In the genomic region with DNA sequence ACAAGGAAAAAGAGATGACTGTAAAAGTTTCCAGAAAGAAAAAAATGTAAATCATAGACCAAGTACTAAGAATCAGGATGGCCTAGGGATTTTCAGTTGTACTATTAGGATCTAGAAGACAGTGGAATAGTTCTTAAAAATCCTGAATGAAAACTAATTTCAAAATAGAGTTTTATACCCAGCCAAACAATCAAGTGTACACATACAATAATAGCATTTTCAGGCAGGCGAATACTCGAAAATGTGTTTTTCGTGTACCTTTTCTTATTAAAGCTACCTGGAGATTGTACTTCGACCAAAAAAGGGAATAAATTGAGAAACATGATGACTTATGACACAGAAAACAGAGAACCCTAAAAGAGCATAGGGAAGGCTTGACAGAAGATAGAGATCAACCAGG, we compare ENCODE assay signal across 28 cellular contexts.
"Had no signal": no experiment of that assay in that cellular context is flagged by ENCODE, and none has a peak within 500 bp of the region (broad histone marks: within the 10 kb centered on the region; RNA-seq: fewer than 3 reads in every experiment).

No MANE protein-coding gene starts in this region.

- DNase-seq: stimulated activated CD4-positive, alpha-beta T cell treated with anti-CD3 and anti-CD28 coated beads, Interleukin-2, amount 100 ng/mL, for 24 hours; stimulated activated CD4-positive, alpha-beta T cell treated with anti-CD3 and anti-CD28 coated beads, Interleukin-2, amount 100 ng/mL, for 48 hours; stimulated activated CD4-positive, alpha-beta T cell treated with anti-CD3 and anti-CD28 coated beads, Interleukin-4, amount 100 ng/mL, for 1 hour; stimulated activated CD4-positive, alpha-beta T cell treated with anti-CD3 and anti-CD28 coated beads, Interleukin-4, amount 100 ng/mL, for 24 hours; stimulated activated CD4-positive, alpha-beta T cell treated with anti-CD3 and anti-CD28 coated beads, Interleukin-4, amount 100 ng/mL, for 4 hours; stimulated activated CD8-positive, alpha-beta memory T cell treated with anti-CD3 and anti-CD28 coated beads, Interleukin-4, amount 100 ng/mL, for 48 hours; stimulated activated naive CD4-positive, alpha-beta T cell; stimulated activated naive CD4-positive, alpha-beta T cell treated with Interleukin-2 at 50 U/mL for 16 hours; stimulated activated naive CD8-positive, alpha-beta T cell treated with anti-CD3 and anti-CD28 coated beads, Interleukin-15, amount 100 ng/mL, for 72 hours; stimulated activated naive CD8-positive, alpha-beta T cell treated with anti-CD3 and anti-CD28 coated beads, Interleukin-15, Interleukin-2, amounts not matched to agents 100 U/mL and 50 U/mL, for 24 hours; stomach; substantia nigra; testis; thyroid gland; tibial artery; transverse colon; trophoblast cell; upper lobe of left lung; upper lobe of right lung; uterus had no signal

- H3K27ac ChIP-seq: stomach, suprapubic skin, testis, thoracic aorta, thyroid gland, tibial artery, tibial nerve, transverse colon, upper lobe of left lung, upper lobe of right lung, uterus, vagina had no signal

- H3K4me1 Mint-ChIP-seq: stimulated activated effector memory CD8-positive, alpha-beta T cell treated with anti-CD3 and anti-CD28 coated beads, Interleukin-12 subunit alpha, Interleukin-12 subunit beta, amount 100 ng/mL, for 72 hours; stimulated activated memory B cell treated with anti-CD40 and anti-IgM and Interleukin-4, amounts not matched to agents 10 μg/mL and 1 μg/mL and 100 μg/mL, for 72 hours; stimulated activated naive CD8-positive, alpha-beta T cell treated with anti-CD3 and anti-CD28 coated beads, Interleukin-15, amount 100 ng/mL, for 72 hours had no signal

- H3K36me3 ChIP-seq: uterus had no signal

- H3K4me1 ChIP-seq: stomach, suprapubic skin, testis, thyroid gland, tibial artery, tibial nerve, transverse colon, upper lobe of left lung, upper lobe of right lung, uterus, vagina had no signal

- H3K27me3 ChIP-seq: stomach, suprapubic skin, testis, thyroid gland, tibial artery, tibial nerve, transverse colon, upper lobe of left lung, upper lobe of right lung, uterus, vagina had no signal

- H3K4me3 ChIP-seq: stomach, suprapubic skin, testis, thoracic aorta, thyroid gland, tibial artery, tibial nerve, transverse colon, upper lobe of left lung, upper lobe of right lung, uterus, vagina had no signal

- H3K27me3 Mint-ChIP-seq: stimulated activated memory B cell treated with anti-CD40 and anti-IgM and Interleukin-4, amounts not matched to agents 10 μg/mL and 1 μg/mL and 100 μg/mL, for 72 hours; stimulated activated naive CD8-positive, alpha-beta T cell treated with anti-CD3 and anti-CD28 coated beads, Interleukin-15, amount 100 ng/mL, for 72 hours; stimulated activated naive CD8-positive, alpha-beta T cell treated with anti-CD3 and anti-CD28 coated beads, Interleukin-15, Interleukin-2, amounts not matched to agents 100 ng/mL and 50 ng/mL, for 24 hours had no signal

- ATAC-seq: stimulated activated effector memory CD8-positive, alpha-beta T cell treated with anti-CD3 and anti-CD28 coated beads, Interleukin-12 subunit alpha, Interleukin-12 subunit beta, amount 100 ng/mL, for 72 hours; stimulated activated memory B cell treated with anti-CD40 and anti-IgM and Interleukin-4, amounts not matched to agents 10 μg/mL and 1 μg/mL and 100 μg/mL, for 72 hours; stimulated activated naive CD8-positive, alpha-beta T cell treated with anti-CD3 and anti-CD28 coated beads, Interleukin-15, amount 100 ng/mL, for 72 hours; stimulated activated naive CD8-positive, alpha-beta T cell treated with anti-CD3 and anti-CD28 coated beads, Interleukin-15, Interleukin-2, amounts not matched to agents 100 U/mL and 50 U/mL, for 24 hours; upper lobe of right lung had no signal

- H3K9me3 ChIP-seq: testis, thyroid gland, upper lobe of left lung, uterus, vagina had no signal

- H3K27ac Mint-ChIP-seq: stimulated activated effector memory CD8-positive, alpha-beta T cell treated with anti-CD3 and anti-CD28 coated beads, Interleukin-12 subunit alpha, Interleukin-12 subunit beta, amount 100 ng/mL, for 72 hours; stimulated activated memory B cell treated with anti-CD40 and anti-IgM and Interleukin-4, amounts not matched to agents 10 μg/mL and 1 μg/mL and 100 μg/mL, for 72 hours; stimulated activated naive CD8-positive, alpha-beta T cell treated with anti-CD3 and anti-CD28 coated beads, Interleukin-15, amount 100 ng/mL, for 72 hours; stimulated activated naive CD8-positive, alpha-beta T cell treated with anti-CD3 and anti-CD28 coated beads, Interleukin-15, Interleukin-2, amounts not matched to agents 100 ng/mL and 50 ng/mL, for 24 hours had no signal

- FAIRE-seq: urothelium cell line had no signal

- H3K4me3 Mint-ChIP-seq: stimulated activated effector memory CD8-positive, alpha-beta T cell treated with anti-CD3 and anti-CD28 coated beads, Interleukin-12 subunit alpha, Interleukin-12 subunit beta, amount 100 ng/mL, for 72 hours; stimulated activated memory B cell treated with anti-CD40 and anti-IgM and Interleukin-4, amounts not matched to agents 10 μg/mL and 1 μg/mL and 100 μg/mL, for 72 hours; stimulated activated naive CD8-positive, alpha-beta T cell treated with anti-CD3 and anti-CD28 coated beads, Interleukin-15, amount 100 ng/mL, for 72 hours; stimulated activated naive CD8-positive, alpha-beta T cell treated with anti-CD3 and anti-CD28 coated beads, Interleukin-15, Interleukin-2, amounts not matched to agents 100 ng/mL and 50 ng/mL, for 24 hours had no signal
